ENCODE assay signal across 8 cellular contexts in genomic region chr1:35642472-35642955, GRCh38. TPM values are rescaled to one million over a fixed set of nuclear protein-coding genes. Genes with fewer than 3 reads are reported as not detected.
A peak's percentile ranks its signal among the peaks of the same experiment; 100 is the strongest.
DNase-seq lines count a peak whose midpoint lies in the region; ATAC-seq and TF ChIP-seq lines count a peak whose summit lies in the region.

No MANE protein-coding gene starts in this region.

- DNase-seq in HL-60 (ENCODE audit: low read depth in 1 of 2, low spot score in 1 of 2) (peak in 1 of 2 experiments; percentile 50), left lung (no peak), suprapubic skin (ENCODE audit: low spot score in 2 of 2) (no peak), NCI-H1436 treated with DMSO at 0.1 percent for 48 hours (lab: John Stamatoyannopoulos, UW) (no peak)
- no peak for DNase-seq in activated T-cell treated with anti-CD3 and anti-CD28 coated beads, Interleukin-2, amount 50 U/mL, for 4 hours
- no peak for DNase-seq in NK-92 treated with Interleukin-12 subunit alpha and Interleukin-12 subunit beta, amount 100 ng/mL, for 24 hours (lab: John Stamatoyannopoulos, UW)

- TF ChIP-seq EP300 in suprapubic skin (IDR thresholded peaks at IDR 0.05), result no peak

- H3K27me3 ChIP-seq in ACC112 (ENCODE audit: insufficient read depth, low read length), result peaks cover 22% of the 10 kb centered on the region
- no peaks in the 10 kb centered on the region for H3K27me3 ChIP-seq in HL-60 (ENCODE audit: insufficient read depth, poor library complexity, severe bottlenecking)
- peaks cover 3 to 32% of the 10 kb centered on the region in 2 donors for H3K27me3 ChIP-seq in left lung
- peaks cover 4% of the 10 kb centered on the region for H3K27me3 ChIP-seq in suprapubic skin

- TF ChIP-seq POLR2A in suprapubic skin (IDR thresholded peaks at IDR 0.05), result no peak

- H3K4me1 ChIP-seq in ACC112 (ENCODE audit: control insufficient read depth, insufficient read depth, low read length, unreplicated experiment) (peaks cover 17% of the 10 kb centered on the region), left lung (peaks cover 21 to 37% of the 10 kb centered on the region in 2 donors), suprapubic skin (peaks cover 40% of the 10 kb centered on the region)

- peaks cover 31% of the 10 kb centered on the region for H3K4me1 Mint-ChIP-seq in activated T-cell treated with anti-CD3 and anti-CD28 coated beads, Interleukin-2, amount 50 U/mL, for 4 hours (ENCODE audit: low read depth)

- H3K36me3 ChIP-seq in ACC112 (ENCODE audit: insufficient read depth, low read length) (peaks cover 4% of the 10 kb centered on the region; the same call in 1 of the 2 replicates), left lung (no peaks in the 10 kb centered on the region), suprapubic skin (no peaks in the 10 kb centered on the region)

- WGBS in suprapubic skin, result 29% methylated on average over 14 of the region's 14 CpGs

- H2AFZ ChIP-seq in ACC112 (ENCODE audit: low read length, unreplicated experiment), result peak overlapping the region; percentile 82

- no peaks in the 10 kb centered on the region for H3K9me3 ChIP-seq in left lung
- H3K9me3 ChIP-seq in suprapubic skin, result no peaks in the 10 kb centered on the region

- H3K79me2 ChIP-seq in ACC112 (ENCODE audit: control insufficient read depth, insufficient read depth, low read length, unreplicated experiment), result peaks cover 39% of the 10 kb centered on the region

- peaks cover 19% of the 10 kb centered on the region for H3K27me3 Mint-ChIP-seq in activated T-cell treated with anti-CD3 and anti-CD28 coated beads, Interleukin-2, amount 50 U/mL, for 4 hours (ENCODE audit: low read depth)

- H3K9me3 Mint-ChIP-seq in activated T-cell treated with anti-CD3 and anti-CD28 coated beads, Interleukin-2, amount 50 U/mL, for 4 hours, result no peaks in the 10 kb centered on the region

- TF ChIP-seq CTCF in HL-60 (IDR thresholded peaks at IDR 0.05; ENCODE audit: insufficient read depth, low read length) (no peak), left lung (IDR thresholded peaks at IDR 0.05) (no peak), suprapubic skin (IDR thresholded peaks at IDR 0.05) (no peak)

- ATAC-seq in activated T-cell treated with anti-CD3 and anti-CD28 coated beads, Interleukin-2, amount 50 U/mL, for 4 hours, result no peak
- ATAC-seq in left lung (no peak), GM21717 (IDR thresholded peaks at IDR 0.05; ENCODE audit: unreplicated experiment) (no peak)

- H3K27ac ChIP-seq in ACC112 (ENCODE audit: low read depth, low read length), result peak overlapping the region; percentile 86
- peak overlapping the region; percentile 90 for H3K27ac ChIP-seq in HL-60 (replicated peaks)
- H3K27ac ChIP-seq in left lung, result peak overlapping the region; percentile 92 to 94
- H3K27ac ChIP-seq in suprapubic skin, result peak overlapping the region; percentile 88

- H3K4me3 ChIP-seq in ACC112 (ENCODE audit: low read depth, low read length) (peak overlapping the region; percentile 99), HL-60 (replicated peaks; ENCODE audit: insufficient read depth, low read length) (peak overlapping the region; percentile 89), left lung (peak overlapping the region; percentile 79 to 88), suprapubic skin (peak overlapping the region; percentile 86)

- intact Hi-C loops in left lung (cut with DNase I), result no loop called here

- H3K4me3 Mint-ChIP-seq in activated T-cell treated with anti-CD3 and anti-CD28 coated beads, Interleukin-2, amount 50 U/mL, for 4 hours, result peak overlapping the region; percentile 100

- peaks cover 6% of the 10 kb centered on the region for H3K36me3 Mint-ChIP-seq in activated T-cell treated with anti-CD3 and anti-CD28 coated beads, Interleukin-2, amount 50 U/mL, for 4 hours (ENCODE audit: insufficient read depth)

RNA-seq across cellular contexts. Expression of gene PSMB2, which starts 1.2 kb away (rescaled TPM):
- 100 to 1,000 TPM; 169 to 196 (median 191) TPM for total RNA-seq in activated T-cell treated with anti-CD3 and anti-CD28 coated beads, Interleukin-2, amount 50 U/mL, for 4 hours
- 10 to 100 TPM; 48.4 to 73.1 TPM for total RNA-seq in left lung
- total RNA-seq in suprapubic skin, result 10 to 100 TPM; 34.8 to 53.9 (median 52.5) TPM
